Comparison of ENCODE assay signal across 1 cellular context in the genomic region with DNA sequence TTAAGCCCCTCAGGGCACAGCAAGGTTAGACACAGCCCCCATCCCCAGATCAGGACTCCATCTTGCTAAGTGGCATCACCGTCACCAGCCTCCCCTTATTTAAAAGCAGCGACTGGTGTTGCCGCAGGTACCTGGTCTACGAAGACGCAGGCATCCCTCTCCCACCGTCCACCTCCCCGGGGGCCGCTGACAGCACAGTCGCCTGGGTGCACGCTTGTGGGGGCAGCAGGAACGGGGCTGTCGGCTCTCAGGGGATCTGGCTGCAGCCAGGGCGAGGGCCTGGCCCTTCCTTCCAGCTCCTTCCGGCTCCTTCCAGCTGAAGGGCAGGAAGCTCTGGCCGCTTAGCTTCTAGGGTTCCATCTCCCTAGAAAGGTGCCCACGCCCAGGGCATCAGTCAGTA.
TF ChIP-seq lines count a peak whose summit lies in the region.

No MANE protein-coding gene starts in this region.

TF ChIP-seq in K562, 482 proteins besides CTCF, POLR2A, EP300 and RAD21:
- no peak for TF ChIP-seq ZBED1 (IDR thresholded peaks at IDR 0.05)
- no peak for TF ChIP-seq SRSF1 (IDR thresholded peaks at IDR 0.05; ENCODE audit: low read depth, low read length)
- TF ChIP-seq, protein P1, sequence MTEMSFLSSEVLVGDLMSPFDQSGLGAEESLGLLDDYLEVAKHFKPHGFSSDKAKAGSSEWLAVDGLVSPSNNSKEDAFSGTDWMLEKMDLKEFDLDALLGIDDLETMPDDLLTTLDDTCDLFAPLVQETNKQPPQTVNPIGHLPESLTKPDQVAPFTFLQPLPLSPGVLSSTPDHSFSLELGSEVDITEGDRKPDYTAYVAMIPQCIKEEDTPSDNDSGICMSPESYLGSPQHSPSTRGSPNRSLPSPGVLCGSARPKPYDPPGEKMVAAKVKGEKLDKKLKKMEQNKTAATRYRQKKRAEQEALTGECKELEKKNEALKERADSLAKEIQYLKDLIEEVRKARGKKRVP (CRISPR knock-in tag; IDR thresholded peaks at IDR 0.05) = no peak
TF ChIP-seq in K562: peak in this region for 0.
